In the genomic region with DNA sequence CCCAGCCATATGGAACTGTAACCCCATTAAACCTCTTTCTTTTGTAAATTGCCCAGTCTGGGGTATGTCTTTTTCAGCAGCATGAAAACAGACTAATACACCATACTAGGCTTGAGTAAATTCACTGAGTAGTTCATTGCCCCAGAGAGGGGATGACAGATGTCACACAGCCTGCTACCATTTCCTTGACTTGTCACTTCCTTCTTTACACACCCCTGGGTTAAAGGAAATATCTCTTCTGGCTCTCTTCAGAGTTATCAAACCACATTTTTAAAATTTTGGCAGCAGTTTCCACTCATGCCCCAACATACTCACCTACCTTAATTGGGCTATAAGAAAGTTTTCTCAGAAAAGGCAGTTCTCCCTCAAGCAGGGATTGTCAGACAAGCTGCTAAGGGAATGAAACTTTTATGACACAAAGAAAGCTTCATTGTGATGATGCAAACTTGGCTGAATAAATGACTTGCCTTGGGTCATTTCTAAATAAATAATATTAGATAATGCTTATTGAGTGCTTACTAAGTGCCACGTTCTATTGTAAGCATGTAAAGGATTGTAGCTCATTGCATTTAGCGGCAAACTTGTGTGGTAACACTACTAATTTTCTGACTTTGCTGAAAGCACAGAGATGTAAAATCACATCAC, we compare ENCODE assay signal across 19 cellular contexts.
DNase-seq lines count a peak whose midpoint lies in the region; ATAC-seq, FAIRE-seq and TF ChIP-seq lines count a peak whose summit lies in the region.
"Had no signal": no experiment of that assay in that cellular context is flagged by ENCODE, and none has a peak within 500 bp of the region (broad histone marks: within the 10 kb centered on the region; RNA-seq: fewer than 3 reads in every experiment).

No MANE protein-coding gene starts in this region.

- H3K27ac ChIP-seq in OCI-LY1 (ENCODE audit: low read depth, low read length, poor library complexity, severe bottlenecking) (no peak overlapping the region), left lung (no peak overlapping the region)
- H3K27ac ChIP-seq: BLaER1 treated with 17β-estradiol and CSF1 and Interleukin-3, amounts not matched to agents 10 nM and 100 nM had no signal

- peaks cover 5% of the 10 kb centered on the region for H3K4me1 Mint-ChIP-seq in activated T-cell treated with anti-CD3 and anti-CD28 coated beads, Interleukin-2, amount 50 U/mL, for 72 hours (ENCODE audit: low read depth)
- H3K4me1 Mint-ChIP-seq in activated T-cell treated with anti-CD3 and anti-CD28 coated beads, Interleukin-2, amount 50 U/mL, for 4 hours (ENCODE audit: low read depth) = no peaks in the 10 kb centered on the region
- H3K4me1 Mint-ChIP-seq in nephron progenitor cell = peaks cover 13% of the 10 kb centered on the region

- H3K4me3 ChIP-seq in OCI-LY1 (ENCODE audit: low read depth, low read length, poor library complexity, severe bottlenecking) (no peak overlapping the region), bronchial epithelial cell (ENCODE audit: low read depth, low read length) (no peak overlapping the region), left lung (no peak overlapping the region)
- H3K4me3 ChIP-seq: BLaER1 treated with 17β-estradiol and CSF1 and Interleukin-3, amounts not matched to agents 10 nM and 100 nM; GM23338; K562 had no signal

- FAIRE-seq in bronchial epithelial cell (lab: Jason Lieb, UNC) = no peak
- FAIRE-seq: A204.1, K562 had no signal

- peak; percentile 32 to 51 for ATAC-seq in activated T-cell treated with anti-CD3 and anti-CD28 coated beads, Interleukin-2, amount 50 U/mL, for 72 hours (replicated peaks in 1 of 2)
- ATAC-seq in activated T-cell treated with anti-CD3 and anti-CD28 coated beads, Interleukin-2, amount 50 U/mL, for 4 hours = no peak
- ATAC-seq in HG03045 (IDR thresholded peaks at IDR 0.05; ENCODE audit: unreplicated experiment) = no peak
- no peak for ATAC-seq in left lung
- ATAC-seq: GM23338, HCT116, K562, Panc1 had no signal

- H3K36me3 ChIP-seq in OCI-LY1 (ENCODE audit: insufficient read depth, low read length) (no peaks in the 10 kb centered on the region), bronchial epithelial cell (ENCODE audit: control insufficient read depth, insufficient read depth, low read length) (no peaks in the 10 kb centered on the region), left lung (no peaks in the 10 kb centered on the region)
- H3K36me3 ChIP-seq: BLaER1 treated with 17β-estradiol and CSF1 and Interleukin-3, amounts not matched to agents 10 nM and 100 nM had no signal

- no peak for TF ChIP-seq CTCF in OCI-LY1 (IDR thresholded peaks at IDR 0.05; ENCODE audit: low read length)
- no peak for TF ChIP-seq CTCF in bronchial epithelial cell (IDR thresholded peaks at IDR 0.05; ENCODE audit: insufficient read depth, low read length, severe bottlenecking)
- no peak for TF ChIP-seq CTCF in nephron progenitor cell (IDR thresholded peaks at IDR 0.05)
- TF ChIP-seq CTCF in left lung (IDR thresholded peaks at IDR 0.05) = no peak

- peaks cover 11% of the 10 kb centered on the region for H3K27me3 Mint-ChIP-seq in activated T-cell treated with anti-CD3 and anti-CD28 coated beads, Interleukin-2, amount 50 U/mL, for 72 hours (ENCODE audit: low read depth)
- no peaks in the 10 kb centered on the region for H3K27me3 Mint-ChIP-seq in activated T-cell treated with anti-CD3 and anti-CD28 coated beads, Interleukin-2, amount 50 U/mL, for 4 hours (ENCODE audit: low read depth)
- H3K27me3 Mint-ChIP-seq in nephron progenitor cell (ENCODE audit: low read depth, poor library complexity) = no peaks in the 10 kb centered on the region

- H3K9me3 ChIP-seq in OCI-LY1 (ENCODE audit: low read length) (no peaks in the 10 kb centered on the region), left lung (no peaks in the 10 kb centered on the region)
- H3K9me3 ChIP-seq: BLaER1 treated with 17β-estradiol and CSF1 and Interleukin-3, amounts not matched to agents 10 nM and 100 nM had no signal

- no peak for DNase-seq in activated T-cell treated with anti-CD3 and anti-CD28 coated beads, Interleukin-2, amount 50 U/mL, for 72 hours
- DNase-seq in activated T-cell treated with anti-CD3 and anti-CD28 coated beads, Interleukin-2, amount 50 U/mL, for 4 hours = no peak
- DNase-seq in bronchial epithelial cell (ENCODE audit: low read depth) (peak; percentile 59), nephron progenitor cell (no peak), DMS79 treated with DMSO at 0.1 percent for 48 hours (lab: John Stamatoyannopoulos, UW) (no peak), left lung (no peak)
- DNase-seq: DMS 273 treated with DMSO at 0.1 percent for 48 hours, NCI-H1417 treated with DMSO at 0.1 percent for 48 hours, NCI-H2029, NCI-H510A, NCI-H82 had no signal

- no peak overlapping the region for H3K9ac ChIP-seq in OCI-LY1 (ENCODE audit: low read length)
- H3K9ac ChIP-seq: BLaER1 treated with 17β-estradiol and CSF1 and Interleukin-3, amounts not matched to agents 10 nM and 100 nM had no signal

- peak overlapping the region; percentile 76; the same call in 1 of the 2 replicates for H2AFZ ChIP-seq in OCI-LY1 (ENCODE audit: low read length)
- H2AFZ ChIP-seq: GM23338 had no signal

- no peaks in the 10 kb centered on the region for H3K79me2 ChIP-seq in OCI-LY1 (ENCODE audit: insufficient read depth, low read length)

- H3K4me3 Mint-ChIP-seq in activated T-cell treated with anti-CD3 and anti-CD28 coated beads, Interleukin-2, amount 50 U/mL, for 72 hours = no peak overlapping the region
- no peak overlapping the region for H3K4me3 Mint-ChIP-seq in activated T-cell treated with anti-CD3 and anti-CD28 coated beads, Interleukin-2, amount 50 U/mL, for 4 hours
- no peak overlapping the region for H3K4me3 Mint-ChIP-seq in nephron progenitor cell
- H3K4me3 Mint-ChIP-seq: GM23338 had no signal

- H3K4me1 ChIP-seq in OCI-LY1 (ENCODE audit: insufficient read depth, low read length, severe bottlenecking) = peaks cover 13% of the 10 kb centered on the region
- no peaks in the 10 kb centered on the region for H3K4me1 ChIP-seq in left lung

- peaks cover 0 to 1% of the 10 kb centered on the region in 2 donors for H3K36me3 Mint-ChIP-seq in activated T-cell treated with anti-CD3 and anti-CD28 coated beads, Interleukin-2, amount 50 U/mL, for 72 hours (ENCODE audit: insufficient read depth in 2 of 2)
- H3K36me3 Mint-ChIP-seq in activated T-cell treated with anti-CD3 and anti-CD28 coated beads, Interleukin-2, amount 50 U/mL, for 4 hours (ENCODE audit: insufficient read depth) = no peaks in the 10 kb centered on the region
- no peaks in the 10 kb centered on the region for H3K36me3 Mint-ChIP-seq in nephron progenitor cell (ENCODE audit: low read depth)

- intact Hi-C loops in left lung (cut with DNase I) = no loop called here

- no peaks in the 10 kb centered on the region for H3K27me3 ChIP-seq in OCI-LY1 (ENCODE audit: insufficient read depth, low read length)
- no peaks in the 10 kb centered on the region for H3K27me3 ChIP-seq in bronchial epithelial cell (ENCODE audit: control insufficient read depth, insufficient read depth, low read length)
- H3K27me3 ChIP-seq in left lung = no peaks in the 10 kb centered on the region
- H3K27me3 ChIP-seq: BLaER1 treated with 17β-estradiol and CSF1 and Interleukin-3, amounts not matched to agents 10 nM and 100 nM had no signal

- H3K9me2 ChIP-seq in OCI-LY1 (ENCODE audit: low read depth, low read length) = no peaks in the 10 kb centered on the region

- H3K9me3 Mint-ChIP-seq in activated T-cell treated with anti-CD3 and anti-CD28 coated beads, Interleukin-2, amount 50 U/mL, for 72 hours = peaks cover 4 to 6% of the 10 kb centered on the region in 2 donors
- H3K9me3 Mint-ChIP-seq in activated T-cell treated with anti-CD3 and anti-CD28 coated beads, Interleukin-2, amount 50 U/mL, for 4 hours = no peaks in the 10 kb centered on the region
- no peaks in the 10 kb centered on the region for H3K9me3 Mint-ChIP-seq in nephron progenitor cell
- H3K9me3 Mint-ChIP-seq: GM23338 had no signal

- H3K27ac Mint-ChIP-seq in activated T-cell treated with anti-CD3 and anti-CD28 coated beads, Interleukin-2, amount 50 U/mL, for 72 hours = no peak overlapping the region
- H3K27ac Mint-ChIP-seq in nephron progenitor cell = peak overlapping the region; percentile 25
- H3K27ac Mint-ChIP-seq: GM23338 had no signal

- H3K4me2 ChIP-seq in OCI-LY1 (ENCODE audit: low read length) = no peak overlapping the region
- H3K4me2 ChIP-seq: GM23338 had no signal

- no peaks in the 10 kb centered on the region for H3F3A ChIP-seq in OCI-LY1 (ENCODE audit: insufficient read depth, low read length)

- H4K20me1 ChIP-seq in OCI-LY1 (ENCODE audit: insufficient read depth, low read length) = no peaks in the 10 kb centered on the region
- H4K20me1 ChIP-seq: BLaER1 treated with 17β-estradiol and CSF1 and Interleukin-3, amounts not matched to agents 10 nM and 100 nM had no signal

Comparison
In these comparisons a context has a peak if more than half of its experiments do, and no peak if none do; other contexts are left out.
1. ATAC-seq: peak in activated T-cell treated with anti-CD3 and anti-CD28 coated beads, Interleukin-2, amount 50 U/mL, for 72 hours (2 of 2); none in activated T-cell treated with anti-CD3 and anti-CD28 coated beads, Interleukin-2, amount 50 U/mL, for 4 hours (0 of 2), HG03045 (single experiment) and left lung (single experiment).